8 cellular contexts compared by ENCODE assay signal in genomic region chr19:58466760-58467589, GRCh38. TPM values are rescaled to one million over a fixed set of nuclear protein-coding genes. Genes with fewer than 3 reads are reported as not detected.
DNase-seq lines count a peak whose midpoint lies in the region; ATAC-seq and TF ChIP-seq lines count a peak whose summit lies in the region.

TSS of gene ZNF324 (plus strand) at chr19:58467080. CDS start at chr19:58469186, 2,106 bp downstream.

- peaks cover 6% of the 10 kb centered on the region for H3K36me3 ChIP-seq in GM06990 (ENCODE audit: control insufficient read depth, insufficient read depth, low read length)
- H3K36me3 ChIP-seq in SK-N-SH (replicated peaks in 1 of 2; ENCODE audit: control insufficient read depth in 1 of 2, insufficient read depth in 2 of 2, low read length in 1 of 2) = peaks cover 0 to 20% of the 10 kb centered on the region in 2 experiments
- peaks cover 17% of the 10 kb centered on the region for H3K36me3 ChIP-seq in thoracic aorta

- no peak for TF ChIP-seq EP300 in SK-N-SH (IDR thresholded peaks at IDR 0.05; ENCODE audit: borderline replicate concordance in 1 of 2, low read depth in 1 of 2, low read length in 1 of 2)

- H3K4me3 ChIP-seq in GM06990 (replicated peaks; ENCODE audit: low read depth, low read length) = peak within 1 kb of the TSS; percentile 90
- H3K4me3 ChIP-seq in SK-N-SH (ENCODE audit: low read depth in 2 of 2, low read length in 1 of 2) = peak within 1 kb of the TSS; percentile 82 to 86
- peak within 1 kb of the TSS; percentile 100 for H3K4me3 ChIP-seq in thoracic aorta

- peaks cover 13% of the 10 kb centered on the region; the same call in 1 of the 2 replicates for H4K20me1 ChIP-seq in SK-N-SH (ENCODE audit: insufficient read depth)

- peak within 1 kb of the TSS; percentile 90 for H2AFZ ChIP-seq in SK-N-SH (ENCODE audit: low read depth)

- no peak for TF ChIP-seq RAD21 in SK-N-SH (IDR thresholded peaks at IDR 0.05; ENCODE audit: low read length)

- H3K9me2 ChIP-seq in SK-N-SH = no peaks in the 10 kb centered on the region

- peak; percentile 95 for DNase-seq in GM06990 (ENCODE audit: extremely low read depth, insufficient read length)
- DNase-seq in NCI-H1048 (lab: John Stamatoyannopoulos, UW) = peak; percentile 88
- DNase-seq in SK-N-SH = peak; percentile 99
- peak; percentile 98 for DNase-seq in activated naive CD4-positive, alpha-beta T cell treated with anti-CD3 and anti-CD28 coated beads, Interleukin-2, amount 50 U/mL, for 16 hours
- peak; percentile 97 for DNase-seq in globus pallidus (ENCODE audit: low spot score)
- DNase-seq in omental fat pad (ENCODE audit: low spot score) = peak; percentile 97
- peak; percentile 94 for DNase-seq in thoracic aorta (ENCODE audit: low spot score)

- H3K79me2 ChIP-seq in SK-N-SH (ENCODE audit: insufficient read depth) = peaks cover 25% of the 10 kb centered on the region

- POLR2A ChIA-PET in SK-N-SH (lab: Yijun Ruan, JAX) = interaction anchor here (2.0 kb wide), 1 partner anchor 16 kb away, joined by 6 read pairs; the partner anchor contains the start of gene ZNF324B

- 1% methylated on average over 15 of the region's 92 CpGs for WGBS in SK-N-SH (ENCODE audit: low lambda C conversion rate)

- peaks cover 3% of the 10 kb centered on the region for H3F3A ChIP-seq in SK-N-SH (replicated peaks; ENCODE audit: insufficient read depth)

- peak within 1 kb of the TSS; percentile 79 for H3K9ac ChIP-seq in SK-N-SH

- peak within 1 kb of the TSS; percentile 48 to 72; a peak in 2 of 4 replicates for H3K27ac ChIP-seq in SK-N-SH (ENCODE audit: low read depth in 2 of 2, low read length in 1 of 2)
- peak within 1 kb of the TSS; percentile 52 to 80 for H3K27ac ChIP-seq in thoracic aorta

- CTCF ChIA-PET in SK-N-SH (lab: Yijun Ruan, JAX) = no interaction called here

- ATAC-seq in HG02571 (IDR thresholded peaks at IDR 0.05; ENCODE audit: unreplicated experiment) (peak; percentile 94), omental fat pad (ENCODE audit: low FRiP score) (peak; percentile 95), thoracic aorta (ENCODE audit: insufficient number of reproducible peaks, low FRiP score, low read depth) (peak; percentile 92)

- TF ChIP-seq CTCF in GM06990 (IDR thresholded peaks at IDR 0.05; ENCODE audit: insufficient read depth, low read length, poor library complexity, severe bottlenecking) (no peak), SK-N-SH (IDR thresholded peaks at IDR 0.05) (no peak), omental fat pad (IDR thresholded peaks at IDR 0.05) (no peak), thoracic aorta (IDR thresholded peaks at IDR 0.05) (no peak)

- H3K27me3 ChIP-seq in GM06990 (replicated peaks; ENCODE audit: control insufficient read depth, insufficient read depth, low read length) (no peaks in the 10 kb centered on the region), SK-N-SH (ENCODE audit: insufficient read depth) (no peaks in the 10 kb centered on the region), thoracic aorta (replicated peaks; ENCODE audit: insufficient read depth) (no peaks in the 10 kb centered on the region)

- H3K4me1 ChIP-seq in SK-N-SH (ENCODE audit: control insufficient read depth in 1 of 2, insufficient read depth in 2 of 2, low read depth in 1 of 2, low read length in 1 of 2) (peaks cover 0 to 12% of the 10 kb centered on the region in 2 experiments; a peak in 1 of 4 replicates), thoracic aorta (ENCODE audit: control insufficient read depth in 1 of 2, low read depth in 2 of 2) (peaks cover 11 to 21% of the 10 kb centered on the region in 2 donors)

- H3K9me3 ChIP-seq in SK-N-SH (no peaks in the 10 kb centered on the region), thoracic aorta (no peaks in the 10 kb centered on the region)

- peak within 1 kb of the TSS; percentile 73 for H3K4me2 ChIP-seq in SK-N-SH

TF ChIP-seq in SK-N-SH, 30 proteins besides CTCF, POLR2A, EP300 and RAD21:
- peak; percentile 61; the same call in 1 of the 2 replicates for TF ChIP-seq TAF1 (IDR thresholded peaks at IDR 0.05; ENCODE audit: borderline replicate concordance, low read depth, low read length)
- TF ChIP-seq, protein P1, sequence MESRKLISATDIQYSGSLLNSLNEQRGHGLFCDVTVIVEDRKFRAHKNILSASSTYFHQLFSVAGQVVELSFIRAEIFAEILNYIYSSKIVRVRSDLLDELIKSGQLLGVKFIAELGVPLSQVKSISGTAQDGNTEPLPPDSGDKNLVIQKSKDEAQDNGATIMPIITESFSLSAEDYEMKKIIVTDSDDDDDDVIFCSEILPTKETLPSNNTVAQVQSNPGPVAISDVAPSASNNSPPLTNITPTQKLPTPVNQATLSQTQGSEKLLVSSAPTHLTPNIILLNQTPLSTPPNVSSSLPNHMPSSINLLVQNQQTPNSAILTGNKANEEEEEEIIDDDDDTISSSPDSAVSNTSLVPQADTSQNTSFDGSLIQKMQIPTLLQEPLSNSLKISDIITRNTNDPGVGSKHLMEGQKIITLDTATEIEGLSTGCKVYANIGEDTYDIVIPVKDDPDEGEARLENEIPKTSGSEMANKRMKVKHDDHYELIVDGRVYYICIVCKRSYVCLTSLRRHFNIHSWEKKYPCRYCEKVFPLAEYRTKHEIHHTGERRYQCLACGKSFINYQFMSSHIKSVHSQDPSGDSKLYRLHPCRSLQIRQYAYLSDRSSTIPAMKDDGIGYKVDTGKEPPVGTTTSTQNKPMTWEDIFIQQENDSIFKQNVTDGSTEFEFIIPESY (IDR thresholded peaks at IDR 0.05; ENCODE audit: borderline replicate concordance, low read depth) = no peak
- TF ChIP-seq MXI1 (IDR thresholded peaks at IDR 0.05; ENCODE audit: low read depth, low read length) = peak; percentile 93
- TF ChIP-seq GABPA (IDR thresholded peaks at IDR 0.05; ENCODE audit: low read depth) = peak; percentile 80
- TF ChIP-seq NRF1 (IDR thresholded peaks at IDR 0.05; ENCODE audit: low read depth, low read length) = peak; percentile 59
- no peak for TF ChIP-seq FOXJ3 (CRISPR knock-in tag; IDR thresholded peaks at IDR 0.05)
- TF ChIP-seq, protein P2, sequence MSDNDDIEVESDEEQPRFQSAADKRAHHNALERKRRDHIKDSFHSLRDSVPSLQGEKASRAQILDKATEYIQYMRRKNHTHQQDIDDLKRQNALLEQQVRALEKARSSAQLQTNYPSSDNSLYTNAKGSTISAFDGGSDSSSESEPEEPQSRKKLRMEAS (IDR thresholded peaks at IDR 0.05; ENCODE audit: low read depth) = peak; percentile 45; the same call in 1 of the 2 replicates
- TF ChIP-seq USF2 (IDR thresholded peaks at IDR 0.05; ENCODE audit: borderline replicate concordance, low read depth, low read length) = peak; percentile 78
- TF ChIP-seq, protein P3, sequence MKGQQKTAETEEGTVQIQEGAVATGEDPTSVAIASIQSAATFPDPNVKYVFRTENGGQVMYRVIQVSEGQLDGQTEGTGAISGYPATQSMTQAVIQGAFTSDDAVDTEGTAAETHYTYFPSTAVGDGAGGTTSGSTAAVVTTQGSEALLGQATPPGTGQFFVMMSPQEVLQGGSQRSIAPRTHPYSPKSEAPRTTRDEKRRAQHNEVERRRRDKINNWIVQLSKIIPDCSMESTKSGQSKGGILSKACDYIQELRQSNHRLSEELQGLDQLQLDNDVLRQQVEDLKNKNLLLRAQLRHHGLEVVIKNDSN (IDR thresholded peaks at IDR 0.05; ENCODE audit: borderline replicate concordance, low read depth) = peak; percentile 97
- TF ChIP-seq ELF1 (IDR thresholded peaks at IDR 0.05) = peak; percentile 93
- peak; percentile 82 for TF ChIP-seq POLR2AphosphoS5 (IDR thresholded peaks at IDR 0.05; ENCODE audit: low read depth, low read length)
- TF ChIP-seq RFX5 (IDR thresholded peaks at IDR 0.05; ENCODE audit: low read length) = no peak
TF ChIP-seq in SK-N-SH: peak in this region for 9.

RNA-seq across cellular contexts. Expression of gene ZNF324, which starts in this region (rescaled TPM):
- 5.6 and 6.0 TPM in 2 replicates for polyA plus RNA-seq in SK-N-SH (2012; rRNA removed)
- polyA plus RNA-seq in SK-N-SH (2012; cell fraction: cytosol; rRNA removed) = 2.2 and 3.8 TPM in 2 replicates
- polyA plus RNA-seq in SK-N-SH (2012; cell fraction: nucleus; rRNA removed) = 11.5 and 12.0 TPM in 2 replicates
- total RNA-seq in omental fat pad = 10 to 100 TPM in 3 of 4 donors, 1 to 10 TPM in 1; 7.3 to 23.3 (median 15.8) TPM
- total RNA-seq in thoracic aorta = 10 to 100 TPM; 19.8 to 31.7 TPM

Comparison
In these comparisons a context has a peak if more than half of its experiments do, and no peak if none do; other contexts are left out.
1. Peak in every context shown above with its lines: DNase-seq, ATAC-seq, H3K4me3 ChIP-seq and H3K27ac ChIP-seq.